In the genomic region with DNA sequence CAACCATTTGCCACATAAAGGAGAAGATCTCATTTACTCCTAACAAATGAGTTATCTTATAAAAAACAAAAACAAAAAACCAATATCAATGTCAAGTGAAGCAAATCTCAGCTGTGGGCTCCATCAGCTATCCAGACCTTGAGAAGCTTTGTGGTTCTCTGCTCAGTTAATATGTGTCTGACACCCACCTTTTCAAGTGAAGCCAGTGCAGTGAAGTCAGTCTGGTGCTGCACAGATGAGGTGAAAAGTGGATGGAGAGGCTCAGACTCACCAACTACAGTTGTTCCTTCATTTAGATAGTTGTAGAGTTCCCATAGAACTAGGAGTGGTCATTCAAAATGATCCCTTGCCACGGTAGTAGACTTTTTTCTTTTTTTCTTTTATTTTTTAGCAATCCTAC, we compare ENCODE assay signal across 17 cellular contexts.
A peak's percentile ranks its signal among the peaks of the same experiment; 100 is the strongest.
DNase-seq lines count a peak whose midpoint lies in the region; ATAC-seq and TF ChIP-seq lines count a peak whose summit lies in the region.
"Had no signal": no experiment of that assay in that cellular context is flagged by ENCODE, and none has a peak within 500 bp of the region (broad histone marks: within the 10 kb centered on the region; RNA-seq: fewer than 3 reads in every experiment).

No MANE protein-coding gene starts in this region.

- in situ Hi-C loops in brain microvascular endothelial cell (cut with HindIII; ENCODE audit: low pct_ligation_motif_present, low sequenced_read_pairs) = no loop called here

- intact Hi-C loops in spleen (cut with DNase I; ENCODE audit: low total_unique reads) = no loop called here
- intact Hi-C loops in lower lobe of right lung (cut with DNase I) = no loop called here

- H3K4me3 Mint-ChIP-seq in natural killer cell treated with Interleukin-12 subunit alpha and Interleukin-12 subunit beta and Interleukin-15 and Interleukin-18, amount 100 ng/mL, for 72 hours = no peak overlapping the region
- H3K4me3 Mint-ChIP-seq: CD14-positive monocyte; HFFc6; T-helper 1 cell treated with Interleukin-12 subunit alpha and Interleukin-12 subunit beta and Interleukin-4 antibody, amounts not matched to agents 30 μg/mL and 1 μg/mL, for 36 hours had no signal

- no peak for DNase-seq in spleen
- no peak for DNase-seq in WERI-Rb-1
- no peak for DNase-seq in brain microvascular endothelial cell
- no peak for DNase-seq in lower lobe of right lung
- no peak for DNase-seq in natural killer cell treated with Interleukin-12 subunit alpha and Interleukin-12 subunit beta and Interleukin-15 and Interleukin-18, amount 100 ng/mL, for 72 hours (ENCODE audit: low spot score)
- DNase-seq: DMS 273 treated with DMSO at 0.1 percent for 48 hours, HFFc6, KG1, NCI-H1048, NCI-H2081 treated with DMSO at 0.1 percent for 48 hours, NCI-H524 treated with DMSO at 0.1 percent for 48 hours had no signal

- ATAC-seq in GM18861 (IDR thresholded peaks at IDR 0.05; ENCODE audit: unreplicated experiment) (peak; percentile 35), GM21717 (IDR thresholded peaks at IDR 0.05; ENCODE audit: unreplicated experiment) (peak; percentile 28), HG03469 (IDR thresholded peaks at IDR 0.05; ENCODE audit: unreplicated experiment) (peak; percentile 33), lower lobe of right lung (no peak)
- no peak for ATAC-seq in natural killer cell treated with Interleukin-12 subunit alpha and Interleukin-12 subunit beta and Interleukin-15 and Interleukin-18, amount 100 ng/mL, for 72 hours

- no peaks in the 10 kb centered on the region for H3K4me1 Mint-ChIP-seq in natural killer cell treated with Interleukin-12 subunit alpha and Interleukin-12 subunit beta and Interleukin-15 and Interleukin-18, amount 100 ng/mL, for 72 hours (ENCODE audit: low read depth in 2 of 2)
- H3K4me1 Mint-ChIP-seq: CD14-positive monocyte had no signal

- H3K9me3 ChIP-seq in spleen (no peaks in the 10 kb centered on the region), WERI-Rb-1 (ENCODE audit: severe bottlenecking) (no peaks in the 10 kb centered on the region), lower lobe of right lung (no peaks in the 10 kb centered on the region)

- no peaks in the 10 kb centered on the region for H3K36me3 Mint-ChIP-seq in natural killer cell treated with Interleukin-12 subunit alpha and Interleukin-12 subunit beta and Interleukin-15 and Interleukin-18, amount 100 ng/mL, for 72 hours
- H3K36me3 Mint-ChIP-seq: CD14-positive monocyte had no signal

- H3K9me3 Mint-ChIP-seq in natural killer cell treated with Interleukin-12 subunit alpha and Interleukin-12 subunit beta and Interleukin-15 and Interleukin-18, amount 100 ng/mL, for 72 hours = peaks cover 5% of the 10 kb centered on the region
- H3K9me3 Mint-ChIP-seq: T-helper 1 cell treated with Interleukin-12 subunit alpha and Interleukin-12 subunit beta and Interleukin-4 antibody, amounts not matched to agents 30 μg/mL and 1 μg/mL, for 36 hours had no signal

- H3K27ac ChIP-seq in spleen = peak overlapping the region in 5 of 8 donors; percentile 37 to 71 (median 64)
- no peak overlapping the region for H3K27ac ChIP-seq in WERI-Rb-1
- no peak overlapping the region for H3K27ac ChIP-seq in brain microvascular endothelial cell
- no peak overlapping the region for H3K27ac ChIP-seq in lower lobe of right lung
- H3K27ac ChIP-seq: RWPE1 had no signal

- WGBS in spleen, 5 donors = 67 to 78% (median 74%) methylated on average over 1 of the region's 1 CpG

- no peak overlapping the region for H3K27ac Mint-ChIP-seq in natural killer cell treated with Interleukin-12 subunit alpha and Interleukin-12 subunit beta and Interleukin-15 and Interleukin-18, amount 100 ng/mL, for 72 hours
- H3K27ac Mint-ChIP-seq: CD14-positive monocyte; HFFc6; T-helper 1 cell treated with Interleukin-12 subunit alpha and Interleukin-12 subunit beta and Interleukin-4 antibody, amounts not matched to agents 30 μg/mL and 1 μg/mL, for 36 hours had no signal

- H3K36me3 ChIP-seq in spleen (no peaks in the 10 kb centered on the region), WERI-Rb-1 (no peaks in the 10 kb centered on the region), brain microvascular endothelial cell (replicated peaks) (no peaks in the 10 kb centered on the region), lower lobe of right lung (no peaks in the 10 kb centered on the region)

- TF ChIP-seq CTCF in spleen (IDR thresholded peaks at IDR 0.05 in 8 of 11, conservative IDR thresholded peaks at IDR 0.05 in 3 of 11) (no peak), WERI-Rb-1 (IDR thresholded peaks at IDR 0.05; ENCODE audit: low read depth, low read length) (no peak), brain microvascular endothelial cell (IDR thresholded peaks at IDR 0.05; ENCODE audit: low read depth, low read length, missing control alignments) (no peak), lower lobe of right lung (IDR thresholded peaks at IDR 0.05) (no peak)

- H3K4me3 ChIP-seq in spleen = no peak overlapping the region
- H3K4me3 ChIP-seq in WERI-Rb-1 (ENCODE audit: low read depth, low read length) = no peak overlapping the region
- no peak overlapping the region for H3K4me3 ChIP-seq in brain microvascular endothelial cell (ENCODE audit: low read depth, low read length)
- H3K4me3 ChIP-seq in lower lobe of right lung = no peak overlapping the region

- no peaks in the 10 kb centered on the region for H3K27me3 ChIP-seq in spleen (replicated peaks in 1 of 7)
- H3K27me3 ChIP-seq in WERI-Rb-1 (ENCODE audit: insufficient read depth, low read depth, severe bottlenecking) = no peaks in the 10 kb centered on the region
- no peaks in the 10 kb centered on the region for H3K27me3 ChIP-seq in brain microvascular endothelial cell (replicated peaks)
- no peaks in the 10 kb centered on the region for H3K27me3 ChIP-seq in lower lobe of right lung (ENCODE audit: low read depth)

- no peak for TF ChIP-seq POLR2A in spleen (IDR thresholded peaks at IDR 0.05)

- peaks cover 2 to 20% of the 10 kb centered on the region in 2 donors for H3K27me3 Mint-ChIP-seq in natural killer cell treated with Interleukin-12 subunit alpha and Interleukin-12 subunit beta and Interleukin-15 and Interleukin-18, amount 100 ng/mL, for 72 hours

- peaks cover 0 to 18% (median 6%) of the 10 kb centered on the region in 6 donors for H3K4me1 ChIP-seq in spleen
- no peaks in the 10 kb centered on the region for H3K4me1 ChIP-seq in lower lobe of right lung

Comparison
In these comparisons a context has a peak if more than half of its experiments do, and no peak if none do; other contexts are left out.
1. ATAC-seq: peak in GM18861 (single experiment), GM21717 (single experiment) and HG03469 (single experiment); none in lower lobe of right lung (0 of 2) and natural killer cell treated with Interleukin-12 subunit alpha and Interleukin-12 subunit beta and Interleukin-15 and Interleukin-18, amount 100 ng/mL, for 72 hours (0 of 2).
2. H3K27ac ChIP-seq: peak in spleen (5 of 8); none in WERI-Rb-1 (single experiment), brain microvascular endothelial cell (single experiment) and lower lobe of right lung (single experiment).